ENCODE assay signal across 19 cellular contexts in genomic region chr11:68406318-68407313, GRCh38. TPM values are rescaled to one million over a fixed set of nuclear protein-coding genes. Genes with fewer than 3 reads are reported as not detected.
A peak's percentile ranks its signal among the peaks of the same experiment; 100 is the strongest.
DNase-seq lines count a peak whose midpoint lies in the region; ATAC-seq, FAIRE-seq and TF ChIP-seq lines count a peak whose summit lies in the region.
"Had no signal": no experiment of that assay in that cellular context is flagged by ENCODE, and none has a peak within 500 bp of the region (broad histone marks: within the 10 kb centered on the region; RNA-seq: fewer than 3 reads in every experiment).

No MANE protein-coding gene starts in this region.

- H3K9me3 ChIP-seq in lung (ENCODE audit: control insufficient read depth in 2 of 2, insufficient read depth in 1 of 2, low read length in 1 of 2), result no peaks in the 10 kb centered on the region
- no peaks in the 10 kb centered on the region for H3K9me3 ChIP-seq in psoas muscle
- H3K9me3 ChIP-seq: HAP-1, SJCRH30, thoracic aorta had no signal

- H3K27me3 ChIP-seq in lung (ENCODE audit: control insufficient read depth, insufficient read depth) (no peaks in the 10 kb centered on the region), psoas muscle (ENCODE audit: insufficient read depth in 3 of 3, low read length in 2 of 3) (no peaks in the 10 kb centered on the region), H7 (ENCODE audit: control insufficient read depth, insufficient read depth, low read length) (no peaks in the 10 kb centered on the region)
- H3K27me3 ChIP-seq: SJCRH30 had no signal

- H3K4me1 ChIP-seq in lung (ENCODE audit: control insufficient read depth in 2 of 2, insufficient read depth in 2 of 2, low read length in 2 of 2) (peaks cover 0 to 12% of the 10 kb centered on the region in 2 donors), psoas muscle (peaks cover 8% of the 10 kb centered on the region)
- H3K4me1 ChIP-seq: HAP-1 had no signal

- peak; percentile 36 for FAIRE-seq in colon (lab: Jason Lieb, UNC)
- FAIRE-seq: A204.1, GM18507 had no signal

- ATAC-seq in lung (ENCODE audit: insufficient read depth, low FRiP score), result peak; percentile 50
- ATAC-seq in psoas muscle, result no peak
- ATAC-seq in HG02981 (IDR thresholded peaks at IDR 0.05; ENCODE audit: unreplicated experiment), result no peak
- ATAC-seq: activated CD4-positive, CD25-positive, alpha-beta regulatory T cell treated with anti-CD3 and anti-CD28 coated beads, Interleukin-2, amount 50 U/mL, for 24 hours; activated CD8-positive, alpha-beta memory T cell treated with anti-CD3 and anti-CD28 coated beads, Interleukin-2, amount 10 ng/mL, durations not matched to agents 7 days and 5 days; effector memory CD8-positive, alpha-beta T cell had no signal

- H3K36me3 ChIP-seq in lung (ENCODE audit: control insufficient read depth in 2 of 2, insufficient read depth in 2 of 2, low read length in 2 of 2), result peaks cover 7 to 27% of the 10 kb centered on the region in 2 donors
- H3K36me3 ChIP-seq in psoas muscle (ENCODE audit: insufficient read depth in 1 of 2, low read depth in 1 of 2), result peaks cover 0 to 53% of the 10 kb centered on the region in 2 donors
- peaks cover 15% of the 10 kb centered on the region for H3K36me3 ChIP-seq in H7 (replicated peaks; ENCODE audit: control insufficient read depth, insufficient read depth, low read length)

- DNase-seq in SIG-M5 treated with dmso at 0.1 percent for 504 hours (lab: John Stamatoyannopoulos, UW; ENCODE audit: unreplicated experiment), result peak; percentile 26
- no peak for DNase-seq in SIG-M5 (lab: John Stamatoyannopoulos, UW)
- peak; percentile 51 for DNase-seq in lung (ENCODE audit: low spot score)
- DNase-seq in psoas muscle, result no peak
- DNase-seq in H7, result no peak
- no peak for DNase-seq in GOT3 (lab: John Stamatoyannopoulos, UW)
- DNase-seq: activated CD8-positive, alpha-beta memory T cell treated with anti-CD3 and anti-CD28 coated beads, Interleukin-2, amount 10 ng/mL, durations not matched to agents 7 days and 5 days; effector memory CD8-positive, alpha-beta T cell; Kasumi-1; NCI-H1436; SJCRH30 had no signal

- H3K4me3 ChIP-seq in lung (no peak overlapping the region), psoas muscle (no peak overlapping the region), H7 (ENCODE audit: insufficient read depth, low read depth, low read length) (no peak overlapping the region)
- H3K4me3 ChIP-seq: HAP-1, SJCRH30, smooth muscle cell, thoracic aorta had no signal

- TF ChIP-seq CTCF in lung (IDR thresholded peaks at IDR 0.05; ENCODE audit: control extremely low read depth, extremely low read depth) (no peak), psoas muscle (IDR thresholded peaks at IDR 0.05) (no peak)

- H3K27ac ChIP-seq in lung (ENCODE audit: low read depth in 1 of 2, low read length in 1 of 2) (peak overlapping the region in 1 of 2 donors; percentile 59), psoas muscle (no peak overlapping the region)
- H3K27ac ChIP-seq: SJCRH30, thoracic aorta had no signal

- 64 to 81% methylated on average over 34 of the region's 34 CpGs for WGBS in lung, 2 donors
- WGBS in psoas muscle, 3 donors, result 85 to 86% (median 86%) methylated on average over 34 of the region's 34 CpGs

- intact Hi-C loops in psoas muscle (cut with DNase I), result no loop called here

RNA-seq across cellular contexts. Expression of gene PPP6R3, which starts 53.9 kb away (rescaled TPM):
- total RNA-seq in lung, result 100 to 1,000 TPM in 1 of 2 donors, 10 to 100 TPM in 1; 87.4 to 217 TPM
- 10 to 100 TPM; 28.5 to 34.0 TPM for polyA plus RNA-seq in lung
- 100 to 1,000 TPM in 1 of 4 donors, 10 to 100 TPM in 3; 58.8 to 102 (median 70.2) TPM for total RNA-seq in psoas muscle
- 10 to 100 TPM; 19.7 to 43.2 (median 26.8) TPM for polyA plus RNA-seq in psoas muscle
- total RNA-seq in H7 (2014; rRNA removed; shearing (Covaris generic)), result 133 and 142 TPM in 2 replicates

Comparison
In these comparisons a context has a peak if more than half of its experiments do, and no peak if none do; other contexts are left out.
1. DNase-seq: peak in SIG-M5 treated with dmso at 0.1 percent for 504 hours (single experiment) and lung (single experiment); none in SIG-M5 (single experiment), psoas muscle (0 of 2), H7 (single experiment) and GOT3 (single experiment).